Comparison of ENCODE assay signal across 16 cellular contexts in genomic region chr4:118751634-118752293, GRCh38.
DNase-seq lines count a peak whose midpoint lies in the region; ATAC-seq and TF ChIP-seq lines count a peak whose summit lies in the region.
"Had no signal": no experiment of that assay in that cellular context is flagged by ENCODE, and none has a peak within 500 bp of the region (broad histone marks: within the 10 kb centered on the region; RNA-seq: fewer than 3 reads in every experiment).

No MANE protein-coding gene starts in this region.

- TF ChIP-seq CTCF in breast epithelium (IDR thresholded peaks at IDR 0.05) (no peak), Caco-2 (IDR thresholded peaks at IDR 0.05; ENCODE audit: insufficient read depth in 1 of 2, low read depth in 1 of 2, low read length in 1 of 2, severe bottlenecking in 1 of 2, unreplicated experiment in 1 of 2) (no peak)

- CTCF ChIA-PET in Caco-2 (lab: Charles Lee), result no interaction called here

- no peak overlapping the region for H2AFZ ChIP-seq in GM23248

- no TSS peak for BruUV-seq in Caco-2 (replicated peaks; lab: Mats Ljungman, UMichigan)

- no peak overlapping the region for H4K8ac ChIP-seq in mesendoderm (ENCODE audit: low read depth, low read length)

- H3K9me3 ChIP-seq in GM23248 (ENCODE audit: low read depth), result no peaks in the 10 kb centered on the region
- H3K9me3 ChIP-seq in breast epithelium, result no peaks in the 10 kb centered on the region
- H3K9me3 ChIP-seq in stomach smooth muscle (ENCODE audit: control insufficient read depth in 2 of 2, low read length in 2 of 2), result no peaks in the 10 kb centered on the region
- H3K9me3 ChIP-seq in Caco-2, result no peaks in the 10 kb centered on the region
- H3K9me3 ChIP-seq: BLaER1, body of pancreas had no signal

- intact Hi-C loops in breast epithelium (cut with DNase I; ENCODE audit: low total_unique reads), result no loop called here
- intact Hi-C loops in Caco-2 (cut with micrococcal nuclease; ENCODE audit: unreplicated experiment), result no loop called here

- peaks cover 68% of the 10 kb centered on the region for H3F3A ChIP-seq in GM23248 (ENCODE audit: insufficient read depth)

- no peak overlapping the region for H3K4me3 ChIP-seq in GM23248
- no peak overlapping the region for H3K4me3 ChIP-seq in breast epithelium
- H3K4me3 ChIP-seq in stomach smooth muscle (ENCODE audit: low read length in 2 of 2), result no peak overlapping the region
- H3K4me3 ChIP-seq in mesendoderm (ENCODE audit: low read length), result no peak overlapping the region
- H3K4me3 ChIP-seq in Caco-2 (ENCODE audit: low read depth, low read length), result no peak overlapping the region
- H3K4me3 ChIP-seq: BLaER1, body of pancreas, GM12878 had no signal

- H4K20me1 ChIP-seq in GM23248 (ENCODE audit: insufficient read depth), result no peaks in the 10 kb centered on the region
- H4K20me1 ChIP-seq: BLaER1 had no signal

- no peak overlapping the region for H4K5ac ChIP-seq in mesendoderm (ENCODE audit: low read length)

- H3K4ac ChIP-seq in mesendoderm (ENCODE audit: low read depth, low read length), result no peak overlapping the region

- no peaks in the 10 kb centered on the region for H3K79me1 ChIP-seq in mesendoderm (ENCODE audit: low read length)

- no peak overlapping the region for H3K56ac ChIP-seq in mesendoderm (ENCODE audit: low read length)

- H3K27me3 ChIP-seq in GM23248 (replicated peaks; ENCODE audit: insufficient read depth) (no peaks in the 10 kb centered on the region), breast epithelium (no peaks in the 10 kb centered on the region), stomach smooth muscle (ENCODE audit: control insufficient read depth in 1 of 2, insufficient read depth in 2 of 2, low read length in 2 of 2) (no peaks in the 10 kb centered on the region), mesendoderm (ENCODE audit: insufficient read depth, low read length, poor library complexity) (no peaks in the 10 kb centered on the region), Caco-2 (replicated peaks; ENCODE audit: control insufficient read depth, insufficient read depth, low read length) (no peaks in the 10 kb centered on the region)
- H3K27me3 ChIP-seq: BLaER1, body of pancreas had no signal

- no peak overlapping the region for H2BK5ac ChIP-seq in mesendoderm (ENCODE audit: low read length)

- H3K36me3 ChIP-seq in GM23248 (ENCODE audit: low read depth), result peaks cover 80% of the 10 kb centered on the region
- no peaks in the 10 kb centered on the region for H3K36me3 ChIP-seq in breast epithelium
- H3K36me3 ChIP-seq in stomach smooth muscle (ENCODE audit: control insufficient read depth in 2 of 2, insufficient read depth in 2 of 2, low read length in 2 of 2), result peaks cover 2 to 6% of the 10 kb centered on the region in 2 donors
- H3K36me3 ChIP-seq in mesendoderm (ENCODE audit: control insufficient read depth, insufficient read depth, low read length), result peaks cover 1% of the 10 kb centered on the region
- no peaks in the 10 kb centered on the region for H3K36me3 ChIP-seq in Caco-2 (ENCODE audit: control insufficient read depth, insufficient read depth, low read length)

- H3K79me2 ChIP-seq in GM23248 (ENCODE audit: insufficient read depth) (peaks cover 84% of the 10 kb centered on the region), mesendoderm (ENCODE audit: control insufficient read depth, insufficient read depth, low read length) (no peaks in the 10 kb centered on the region)

- no peak overlapping the region for H2BK15ac ChIP-seq in mesendoderm (replicated peaks; ENCODE audit: low read depth)

- H3K9ac ChIP-seq in GM23248, result peak overlapping the region; percentile 12; the same call in 1 of the 2 replicates
- H3K9ac ChIP-seq in stomach smooth muscle (ENCODE audit: low read length in 2 of 2), result no peak overlapping the region
- H3K9ac ChIP-seq in mesendoderm (ENCODE audit: low read length), result no peak overlapping the region
- H3K9ac ChIP-seq: BLaER1 had no signal

- H3K9me3 Mint-ChIP-seq in Caco-2 (ENCODE audit: unreplicated experiment), result no peaks in the 10 kb centered on the region
- H3K9me3 Mint-ChIP-seq: activated CD8-positive, alpha-beta T cell treated with anti-CD3 and anti-CD28 coated beads for 36 hours; activated T-helper 2 cell treated with anti-CD3 and anti-CD28 coated beads, Interferon-gamma antibody, Interleukin-2, Interleukin-4, amounts not matched to agents 10 μg/mL and 5 μg/mL and 100 μg/mL, durations not matched to agents 14 hours and 24 hours and 36 hours; effector memory CD8-positive, alpha-beta T cell had no signal

- WGBS in GM23248 (ENCODE audit: low coverage in 1 of 2, low lambda C conversion rate in 2 of 2, missing lambda C conversion rate in 2 of 2), 2 experiments, result 62 to 85% methylated on average over 2 of the region's 2 CpGs
- WGBS in mesendoderm (ENCODE audit: extremely low coverage, insufficient coverage, low lambda C conversion rate), result no CpG with 5 or more reads among the region's 2 CpGs

- TF ChIP-seq POLR2A in breast epithelium (IDR thresholded peaks at IDR 0.05), result no peak

- H3K36me3 Mint-ChIP-seq in Caco-2 (ENCODE audit: insufficient read depth, unreplicated experiment), result peaks cover 7% of the 10 kb centered on the region

- H3K4me2 ChIP-seq in GM23248 (ENCODE audit: unreplicated experiment) (peak overlapping the region; percentile 63), mesendoderm (ENCODE audit: low read length) (no peak overlapping the region)
- H3K4me2 ChIP-seq: BLaER1 had no signal

- no peak for ATAC-seq in esophagus mucosa
- ATAC-seq: activated CD8-positive, alpha-beta T cell treated with anti-CD3 and anti-CD28 coated beads for 36 hours; body of pancreas; effector memory CD8-positive, alpha-beta T cell; GM12878 had no signal

- POLR2A ChIA-PET in Caco-2 (lab: Charles Lee), result no interaction called here

- no peak overlapping the region for H3K18ac ChIP-seq in mesendoderm (ENCODE audit: low read length)

- H3K23ac ChIP-seq in mesendoderm (ENCODE audit: low read length), result no peak overlapping the region

- peaks cover 6% of the 10 kb centered on the region for H3K4me1 Mint-ChIP-seq in Caco-2 (ENCODE audit: low read depth, unreplicated experiment)

- in situ Hi-C loops in GM23248 (cut with MboI), result loop anchor here (25.0 kb wide), 1 partner anchor 211 kb away; no protein-coding TSS in a partner anchor

- H3K4me3 Mint-ChIP-seq in Caco-2 (ENCODE audit: unreplicated experiment), result no peak overlapping the region
- H3K4me3 Mint-ChIP-seq: activated CD8-positive, alpha-beta T cell treated with anti-CD3 and anti-CD28 coated beads for 36 hours; effector memory CD8-positive, alpha-beta T cell had no signal

- H3K4me1 ChIP-seq in GM23248 (ENCODE audit: insufficient read depth), result peaks cover 50% of the 10 kb centered on the region
- no peaks in the 10 kb centered on the region for H3K4me1 ChIP-seq in breast epithelium
- peaks cover 12% of the 10 kb centered on the region for H3K4me1 ChIP-seq in stomach smooth muscle (ENCODE audit: control insufficient read depth, insufficient read depth, low read length)
- no peaks in the 10 kb centered on the region for H3K4me1 ChIP-seq in mesendoderm (ENCODE audit: control insufficient read depth, low read depth, low read length)
- H3K4me1 ChIP-seq in Caco-2, result 0 out of 2 replicates have a peak, but pooled peaks cover 3% of the 10 kb centered on the region
- H3K4me1 ChIP-seq: BLaER1 had no signal

- H2AK5ac ChIP-seq in mesendoderm (ENCODE audit: low read length), result no peak overlapping the region

- H3K27ac Mint-ChIP-seq in Caco-2 (ENCODE audit: unreplicated experiment), result no peak overlapping the region
- H3K27ac Mint-ChIP-seq: activated CD8-positive, alpha-beta T cell treated with anti-CD3 and anti-CD28 coated beads for 36 hours; activated T-helper 2 cell treated with anti-CD3 and anti-CD28 coated beads, Interferon-gamma antibody, Interleukin-2, Interleukin-4, amounts not matched to agents 10 μg/mL and 5 μg/mL and 100 μg/mL, durations not matched to agents 14 hours and 24 hours and 36 hours; effector memory CD8-positive, alpha-beta T cell had no signal

- H3K27ac ChIP-seq in GM23248 (peak overlapping the region; percentile 73), breast epithelium (peak overlapping the region; percentile 1 to 48), stomach smooth muscle (ENCODE audit: low read length) (peak overlapping the region; percentile 56), mesendoderm (ENCODE audit: low read depth, low read length) (no peak overlapping the region)
- H3K27ac ChIP-seq: BLaER1 had no signal

- no peaks in the 10 kb centered on the region for H3K9me2 ChIP-seq in GM23248 (ENCODE audit: insufficient read depth)

- DNase-seq in GM23248, result peak; percentile 74
- no peak for DNase-seq in breast epithelium (ENCODE audit: low spot score in 2 of 2)
- peak; percentile 90 for DNase-seq in iris pigment epithelial cell (ENCODE audit: low read depth)
- DNase-seq in mesendoderm, result no peak
- no peak for DNase-seq in Caco-2
- no peak for DNase-seq in superior temporal gyrus (ENCODE audit: extremely low spot score)
- DNase-seq: activated CD8-positive, alpha-beta T cell treated with anti-CD3 and anti-CD28 coated beads for 36 hours; body of pancreas; DND-41; effector memory CD8-positive, alpha-beta T cell; NCI-H2171 treated with DMSO at 0.1 percent for 48 hours had no signal

- no peak overlapping the region for H2BK120ac ChIP-seq in mesendoderm (ENCODE audit: low read depth, low read length)

- no peaks in the 10 kb centered on the region for H3K27me3 Mint-ChIP-seq in Caco-2 (ENCODE audit: insufficient read depth, unreplicated experiment)
- H3K27me3 Mint-ChIP-seq: activated CD8-positive, alpha-beta T cell treated with anti-CD3 and anti-CD28 coated beads for 36 hours; effector memory CD8-positive, alpha-beta T cell had no signal

Comparison
In these comparisons a context has a peak if more than half of its experiments do, and no peak if none do; other contexts are left out.
1. DNase-seq: peak in GM23248 (single experiment) and iris pigment epithelial cell (single experiment); none in breast epithelium (0 of 2), mesendoderm (single experiment), Caco-2 (0 of 2) and superior temporal gyrus (single experiment).